ENCODE assay signal across 8 cellular contexts in the genomic region with DNA sequence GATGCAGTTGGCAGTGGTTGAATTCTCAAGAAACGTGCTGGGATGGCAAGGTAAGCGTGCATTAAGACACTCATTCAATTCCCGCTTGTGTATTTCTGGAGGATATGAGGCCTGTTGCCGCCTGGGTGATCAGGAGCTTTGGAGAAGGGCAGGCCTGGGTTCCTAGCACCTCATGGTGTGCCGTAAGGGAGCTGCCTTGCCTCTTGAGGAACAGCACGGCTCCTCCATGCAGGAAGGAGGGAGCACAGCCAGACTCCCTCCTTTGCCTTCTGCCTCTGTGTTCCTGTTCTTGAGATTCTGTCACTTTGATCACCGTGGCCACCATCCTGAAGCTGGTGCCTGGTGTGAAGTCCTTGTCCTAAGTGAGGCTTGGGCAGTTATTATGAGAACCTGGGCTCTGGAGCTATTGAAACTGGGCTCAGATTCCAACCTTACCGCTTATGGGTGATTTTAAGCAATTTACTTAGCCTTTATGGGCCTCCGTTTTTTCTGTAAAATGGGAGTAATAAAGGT. TPM values are rescaled to one million over a fixed set of nuclear protein-coding genes. Genes with fewer than 3 reads are reported as not detected.
DNase-seq lines count a peak whose midpoint lies in the region; ATAC-seq and TF ChIP-seq lines count a peak whose summit lies in the region.

No MANE protein-coding gene starts in this region.

- peak overlapping the region; percentile 40 for H3K4me2 ChIP-seq in GM23248 (ENCODE audit: unreplicated experiment)

- H3K36me3 Mint-ChIP-seq in activated naive CD8-positive, alpha-beta T cell treated with anti-CD3 and anti-CD28 coated beads, Interleukin-2, amount 10 ng/mL, durations not matched to agents 7 days and 5 days = peaks cover 46% of the 10 kb centered on the region
- H3K36me3 Mint-ChIP-seq in naive thymus-derived CD4-positive, alpha-beta T cell = peaks cover 15 to 58% (median 30%) of the 10 kb centered on the region in 5 donors

- DNase-seq in GM23248 (no peak), NOMO-1 treated with dmso at 0.1 percent for 144 hours (lab: John Stamatoyannopoulos, UW; ENCODE audit: unreplicated experiment) (no peak), ecto neural progenitor cell (ENCODE audit: low spot score) (no peak), mucosa of gallbladder (ENCODE audit: low spot score) (no peak)
- no peak for DNase-seq in activated naive CD8-positive, alpha-beta T cell treated with anti-CD3 and anti-CD28 coated beads, Interleukin-2, amount 10 ng/mL, durations not matched to agents 7 days and 5 days
- DNase-seq in naive thymus-derived CD4-positive, alpha-beta T cell = no peak

- intact Hi-C loops in naive thymus-derived CD4-positive, alpha-beta T cell (cut with micrococcal nuclease) = loop anchor here (1.0 to 10.0 kb wide), 6 partner anchors 22 to 391 kb away; a partner anchor contains a TSS

- H3K27ac ChIP-seq in C4-2B = peak overlapping the region; percentile 55
- H3K27ac ChIP-seq in GM23248 = peak overlapping the region; percentile 80
- peak overlapping the region; percentile 5 for H3K27ac ChIP-seq in naive thymus-derived CD4-positive, alpha-beta T cell (ENCODE audit: low read depth, low read length)

- POLR2A ChIA-PET in activated naive CD8-positive, alpha-beta T cell treated with anti-CD3 and anti-CD28 coated beads, Interleukin-2, amount 10 ng/mL, durations not matched to agents 7 days and 5 days (lab: Charles Lee) = interaction anchor here (0.5 to 3.5 kb wide), 6 partner anchors 10 to 141 kb away, joined by 3 to 22 read pairs (median 5); a partner anchor contains a TSS
- POLR2A ChIA-PET in naive thymus-derived CD4-positive, alpha-beta T cell (lab: Charles Lee) = interaction anchor here (0.9 to 2.0 kb wide), 2 partner anchors 18 to 24 kb away, joined by 4 to 14 read pairs; a partner anchor contains a TSS

- H3K4me3 ChIP-seq in GM23248 = no peak overlapping the region
- H3K4me3 ChIP-seq in naive thymus-derived CD4-positive, alpha-beta T cell (ENCODE audit: low read length) = no peak overlapping the region

- H3K4me3 Mint-ChIP-seq in activated naive CD8-positive, alpha-beta T cell treated with anti-CD3 and anti-CD28 coated beads, Interleukin-2, amount 10 ng/mL, durations not matched to agents 7 days and 5 days = no peak overlapping the region
- peak overlapping the region in 8 of 10 donors; percentile 12 to 59 (median 32) for H3K4me3 Mint-ChIP-seq in naive thymus-derived CD4-positive, alpha-beta T cell

- peaks cover 26% of the 10 kb centered on the region for H3K4me1 Mint-ChIP-seq in activated naive CD8-positive, alpha-beta T cell treated with anti-CD3 and anti-CD28 coated beads, Interleukin-2, amount 10 ng/mL, durations not matched to agents 7 days and 5 days
- H3K4me1 Mint-ChIP-seq in naive thymus-derived CD4-positive, alpha-beta T cell = peaks cover 12 to 26% (median 22%) of the 10 kb centered on the region in 7 donors

- H4K20me1 ChIP-seq in GM23248 (ENCODE audit: insufficient read depth) = no peaks in the 10 kb centered on the region

- peaks cover 10% of the 10 kb centered on the region for H3K4me1 ChIP-seq in GM23248 (ENCODE audit: insufficient read depth)
- peaks cover 9 to 12% of the 10 kb centered on the region in 2 donors for H3K4me1 ChIP-seq in naive thymus-derived CD4-positive, alpha-beta T cell (ENCODE audit: control insufficient read depth in 2 of 2, insufficient read depth in 2 of 2, low read length in 2 of 2)

- H3K79me2 ChIP-seq in GM23248 (ENCODE audit: insufficient read depth) = 0 out of 2 replicates have a peak, but pooled peaks cover 5% of the 10 kb centered on the region

- no peaks in the 10 kb centered on the region for H3K27me3 ChIP-seq in GM23248 (replicated peaks; ENCODE audit: insufficient read depth)
- no peaks in the 10 kb centered on the region for H3K27me3 ChIP-seq in naive thymus-derived CD4-positive, alpha-beta T cell (ENCODE audit: control insufficient read depth in 2 of 2, insufficient read depth in 2 of 2, low read length in 2 of 2)

- H2AFZ ChIP-seq in GM23248 = no peak overlapping the region

- CTCF ChIA-PET in naive thymus-derived CD4-positive, alpha-beta T cell (lab: Charles Lee) = interaction anchor here (0.6 to 1.5 kb wide), 12 partner anchors 8 to 1766 kb away, joined by 3 to 5 read pairs (median 4); a partner anchor contains a TSS

- no peak for ATAC-seq in activated naive CD8-positive, alpha-beta T cell treated with anti-CD3 and anti-CD28 coated beads, Interleukin-2, amount 10 ng/mL, durations not matched to agents 7 days and 5 days (ENCODE audit: low read depth)
- ATAC-seq in naive thymus-derived CD4-positive, alpha-beta T cell = no peak
- ATAC-seq in GM21367 (IDR thresholded peaks at IDR 0.05; ENCODE audit: unreplicated experiment) = no peak

- H3K9ac ChIP-seq in GM23248 = peak overlapping the region; percentile 41

- H3K9me2 ChIP-seq in GM23248 (ENCODE audit: insufficient read depth) = no peaks in the 10 kb centered on the region

- peak overlapping the region; percentile 53 for H3K27ac Mint-ChIP-seq in activated naive CD8-positive, alpha-beta T cell treated with anti-CD3 and anti-CD28 coated beads, Interleukin-2, amount 10 ng/mL, durations not matched to agents 7 days and 5 days
- H3K27ac Mint-ChIP-seq in naive thymus-derived CD4-positive, alpha-beta T cell = peak overlapping the region in 8 of 9 donors; percentile 22 to 79 (median 60)

- no peaks in the 10 kb centered on the region for H3K9me3 ChIP-seq in GM23248 (ENCODE audit: low read depth)
- no peaks in the 10 kb centered on the region for H3K9me3 ChIP-seq in naive thymus-derived CD4-positive, alpha-beta T cell (ENCODE audit: control insufficient read depth in 2 of 3, low read length in 3 of 3)

- H3K9me3 Mint-ChIP-seq in activated naive CD8-positive, alpha-beta T cell treated with anti-CD3 and anti-CD28 coated beads, Interleukin-2, amount 10 ng/mL, durations not matched to agents 7 days and 5 days = no peaks in the 10 kb centered on the region
- H3K9me3 Mint-ChIP-seq in naive thymus-derived CD4-positive, alpha-beta T cell = no peaks in the 10 kb centered on the region

- no peak for TF ChIP-seq CTCF in C4-2B (conservative IDR thresholded peaks at IDR 0.05)

- peaks cover 35% of the 10 kb centered on the region for H3K36me3 ChIP-seq in GM23248 (ENCODE audit: low read depth)
- peaks cover 10 to 56% (median 11%) of the 10 kb centered on the region in 3 experiments for H3K36me3 ChIP-seq in naive thymus-derived CD4-positive, alpha-beta T cell (ENCODE audit: control insufficient read depth in 2 of 3, insufficient read depth in 3 of 3, low read length in 3 of 3)

- H3K27me3 Mint-ChIP-seq in activated naive CD8-positive, alpha-beta T cell treated with anti-CD3 and anti-CD28 coated beads, Interleukin-2, amount 10 ng/mL, durations not matched to agents 7 days and 5 days = no peaks in the 10 kb centered on the region
- H3K27me3 Mint-ChIP-seq in naive thymus-derived CD4-positive, alpha-beta T cell = no peaks in the 10 kb centered on the region

- in situ Hi-C loops in GM23248 (cut with MboI) = no loop called here

- WGBS in GM23248 (ENCODE audit: low coverage in 1 of 2, low lambda C conversion rate in 2 of 2, missing lambda C conversion rate in 2 of 2), 2 experiments = 72 to 75% methylated on average over 9 of the region's 9 CpGs

- H3F3A ChIP-seq in GM23248 (ENCODE audit: insufficient read depth) = peaks cover 32% of the 10 kb centered on the region

RNA-seq across cellular contexts. Expression of a gene that starts 18.3 kb away (rescaled TPM):
- total RNA-seq in GM23248 (2014; rRNA removed; shearing (Covaris generic)) = 0.11 TPM in 1 of 2 replicates, not detected in the other
- 0.21 TPM in 1 of 2 replicates, not detected in the other for polyA plus RNA-seq in GM23248 (2016; fragmentation: Nextera tagmentation; extraction: Ambion mirVana)
- under 1 TPM; 0.55 to 0.60 TPM for total RNA-seq in activated naive CD8-positive, alpha-beta T cell treated with anti-CD3 and anti-CD28 coated beads, Interleukin-2, amount 10 ng/mL, durations not matched to agents 7 days and 5 days
- 1 to 10 TPM in 1 of 5 experiments, under 1 TPM in 4; 0.19 to 1.1 (median 0.29) TPM for total RNA-seq in naive thymus-derived CD4-positive, alpha-beta T cell
- under 1 TPM; 0.25 to 0.69 TPM for polyA plus RNA-seq in naive thymus-derived CD4-positive, alpha-beta T cell
- total RNA-seq in mucosa of gallbladder = 0.60 TPM

RNA-seq across cellular contexts. Expression of a gene that starts 23.7 kb away (rescaled TPM):
- total RNA-seq in GM23248 (2014; rRNA removed; shearing (Covaris generic)) = 19.8 and 20.9 TPM in 2 replicates
- 29.0 and 30.3 TPM in 2 replicates for polyA plus RNA-seq in GM23248 (2016; fragmentation: Nextera tagmentation; extraction: Ambion mirVana)
- 10 to 100 TPM; 45.1 to 47.5 TPM for total RNA-seq in activated naive CD8-positive, alpha-beta T cell treated with anti-CD3 and anti-CD28 coated beads, Interleukin-2, amount 10 ng/mL, durations not matched to agents 7 days and 5 days
- total RNA-seq in naive thymus-derived CD4-positive, alpha-beta T cell = 10 to 100 TPM; 16.4 to 57.6 (median 40.6) TPM
- polyA plus RNA-seq in naive thymus-derived CD4-positive, alpha-beta T cell = 10 to 100 TPM; 12.4 to 16.5 TPM
- total RNA-seq in mucosa of gallbladder = 20.4 TPM

Comparison
In these comparisons a context has a peak if more than half of its experiments do, and no peak if none do; other contexts are left out.
1. H3K27ac ChIP-seq: peak in every context shown above with its lines; median percentile 80 in GM23248; 55 in C4-2B; 5 in naive thymus-derived CD4-positive, alpha-beta T cell.